In genomic region chr5:170484459-170484831, GRCh38 we compare ENCODE assay signal across 14 cellular contexts. TPM values are rescaled to one million over a fixed set of nuclear protein-coding genes. Genes with fewer than 3 reads are reported as not detected.
A peak's percentile ranks its signal among the peaks of the same experiment; 100 is the strongest.
DNase-seq lines count a peak whose midpoint lies in the region; ATAC-seq and TF ChIP-seq lines count a peak whose summit lies in the region.
"Had no signal": no experiment of that assay in that cellular context is flagged by ENCODE, and none has a peak within 500 bp of the region (broad histone marks: within the 10 kb centered on the region; RNA-seq: fewer than 3 reads in every experiment).

No MANE protein-coding gene starts in this region.

- no peak overlapping the region for H3K4me3 Mint-ChIP-seq in GM23338
- H3K4me3 Mint-ChIP-seq in chondrocyte (ENCODE audit: unreplicated experiment): no peak overlapping the region
- no peak overlapping the region for H3K4me3 Mint-ChIP-seq in type B pancreatic cell
- H3K4me3 Mint-ChIP-seq: CD8-positive, alpha-beta T cell had no signal

- H4K20me1 ChIP-seq in GM23338 (replicated peaks; ENCODE audit: insufficient read depth) (no peaks in the 10 kb centered on the region), Karpas-422 (ENCODE audit: insufficient read depth, low read depth, low read length) (no peaks in the 10 kb centered on the region)

- H3K27ac Mint-ChIP-seq in GM23338: no peak overlapping the region
- peak overlapping the region; percentile 6 for H3K27ac Mint-ChIP-seq in chondrocyte (ENCODE audit: unreplicated experiment)
- no peak overlapping the region for H3K27ac Mint-ChIP-seq in type B pancreatic cell
- H3K27ac Mint-ChIP-seq: CD8-positive, alpha-beta T cell had no signal

- H3K4me1 Mint-ChIP-seq in GM23338: peaks cover 10% of the 10 kb centered on the region
- peaks cover 37% of the 10 kb centered on the region for H3K4me1 Mint-ChIP-seq in chondrocyte (ENCODE audit: low read depth)
- peaks cover 11% of the 10 kb centered on the region for H3K4me1 Mint-ChIP-seq in type B pancreatic cell (ENCODE audit: unreplicated experiment)

- H3K4me3 ChIP-seq in GM23338: no peak overlapping the region
- no peak overlapping the region for H3K4me3 ChIP-seq in Karpas-422 (ENCODE audit: low read length)
- H3K4me3 ChIP-seq: A549 had no signal

- no peaks in the 10 kb centered on the region for H3K4me1 ChIP-seq in GM23338 (ENCODE audit: insufficient read depth)
- H3K4me1 ChIP-seq in Karpas-422 (ENCODE audit: low read length): peaks cover 77% of the 10 kb centered on the region
- H3K4me1 ChIP-seq: BE2C had no signal

- no peaks in the 10 kb centered on the region; the same call in 1 of the 2 replicates for H3K9me2 ChIP-seq in GM23338 (ENCODE audit: insufficient read depth)
- no peaks in the 10 kb centered on the region for H3K9me2 ChIP-seq in Karpas-422 (replicated peaks; ENCODE audit: insufficient read depth, low read length)

- ATAC-seq in GM23338 (no peak), HG02763 (IDR thresholded peaks at IDR 0.05; ENCODE audit: unreplicated experiment) (no peak)
- ATAC-seq: CD8-positive, alpha-beta T cell; HepG2 had no signal

- H3K27me3 ChIP-seq in GM23338 (ENCODE audit: insufficient read depth): no peaks in the 10 kb centered on the region
- no peaks in the 10 kb centered on the region; the same call in 1 of the 2 replicates for H3K27me3 ChIP-seq in Karpas-422 (ENCODE audit: low read length)
- H3K27me3 ChIP-seq: BE2C had no signal

- no peaks in the 10 kb centered on the region for H3K36me3 ChIP-seq in GM23338 (ENCODE audit: insufficient read depth)
- no peaks in the 10 kb centered on the region for H3K36me3 ChIP-seq in Karpas-422 (ENCODE audit: insufficient read depth, low read length)
- H3K36me3 ChIP-seq: BE2C had no signal

- H3K9ac ChIP-seq in Karpas-422 (ENCODE audit: low read length): peak overlapping the region; percentile 7; the same call in 1 of the 2 replicates

- no peaks in the 10 kb centered on the region for H3F3A ChIP-seq in GM23338 (replicated peaks; ENCODE audit: low read depth)

- H3K4me2 ChIP-seq in GM23338: no peak overlapping the region
- H3K4me2 ChIP-seq in Karpas-422 (ENCODE audit: low read depth, low read length, poor library complexity, severe bottlenecking): no peak overlapping the region
- H3K4me2 ChIP-seq: A549 had no signal

- DNase-seq in GM23338 (ENCODE audit: low spot score) (no peak), Karpas-422 (no peak), chondrocyte (ENCODE audit: low spot score) (no peak), type B pancreatic cell (ENCODE audit: extremely low spot score, unreplicated experiment) (peak; percentile 15), DMS53 (lab: John Stamatoyannopoulos, UW) (no peak), mucosa of gallbladder (ENCODE audit: low spot score) (no peak)
- DNase-seq: BE2C; CD8-positive, alpha-beta T cell; GF-D8 had no signal

- H3K36me3 Mint-ChIP-seq in GM23338 (ENCODE audit: low read depth) (no peaks in the 10 kb centered on the region), chondrocyte (ENCODE audit: low read depth) (no peaks in the 10 kb centered on the region), type B pancreatic cell (no peaks in the 10 kb centered on the region)
- H3K36me3 Mint-ChIP-seq: CD8-positive, alpha-beta T cell had no signal

- no peak for TF ChIP-seq CTCF in GM23338 (conservative IDR thresholded peaks at IDR 0.05; ENCODE audit: low read depth in 2 of 2)
- TF ChIP-seq CTCF in chondrocyte (IDR thresholded peaks at IDR 0.05): no peak
- TF ChIP-seq CTCF in type B pancreatic cell (conservative IDR thresholded peaks at IDR 0.05): no peak

- H3K9me3 Mint-ChIP-seq in GM23338 (no peaks in the 10 kb centered on the region; the same call in 2 of the 3 replicates), chondrocyte (ENCODE audit: low read depth) (no peaks in the 10 kb centered on the region), type B pancreatic cell (no peaks in the 10 kb centered on the region)
- H3K9me3 Mint-ChIP-seq: CD8-positive, alpha-beta T cell had no signal

- no peaks in the 10 kb centered on the region for H3K79me2 ChIP-seq in GM23338 (replicated peaks; ENCODE audit: insufficient read depth)
- H3K79me2 ChIP-seq in Karpas-422 (ENCODE audit: low read length): no peaks in the 10 kb centered on the region

- H3K27me3 Mint-ChIP-seq in GM23338 (ENCODE audit: insufficient read depth, low read depth, poor library complexity): peaks cover 8% of the 10 kb centered on the region
- no peaks in the 10 kb centered on the region for H3K27me3 Mint-ChIP-seq in chondrocyte (ENCODE audit: low read depth)
- peaks cover 11% of the 10 kb centered on the region for H3K27me3 Mint-ChIP-seq in type B pancreatic cell

- H3K9me3 ChIP-seq in Karpas-422 (ENCODE audit: low read length): no peaks in the 10 kb centered on the region
- H3K9me3 ChIP-seq: A549, BE2C had no signal

- no peak overlapping the region for H3K27ac ChIP-seq in GM23338 (ENCODE audit: low read depth)
- no peak overlapping the region for H3K27ac ChIP-seq in Karpas-422 (ENCODE audit: low read length)
- H3K27ac ChIP-seq: C4-2B had no signal

- peak overlapping the region; percentile 59 for H2AFZ ChIP-seq in GM23338
- H2AFZ ChIP-seq in Karpas-422 (ENCODE audit: low read length): 0 out of 2 replicates have a peak overlapping the region, but pooled peaks have one; percentile 25

TF ChIP-seq in GM23338, 12 proteins besides CTCF, POLR2A, EP300 and RAD21 (continues in another document):
- TF ChIP-seq POLR2AphosphoS5 (IDR thresholded peaks at IDR 0.05; ENCODE audit: low read depth) (no peak), ZNF331 (CRISPR knock-in tag; IDR thresholded peaks at IDR 0.05; ENCODE audit: low read depth) (no peak), ETS1 (IDR thresholded peaks at IDR 0.05) (no peak), EZH2 (IDR thresholded peaks at IDR 0.05; ENCODE audit: low read depth, unreplicated experiment) (no peak), EZH2phosphoT487 (IDR thresholded peaks at IDR 0.05; ENCODE audit: unreplicated experiment) (no peak), ZNF114 (CRISPR knock-in tag; IDR thresholded peaks at IDR 0.05) (no peak), NANOG (IDR thresholded peaks at IDR 0.05; ENCODE audit: borderline replicate concordance) (no peak), JUNB (IDR thresholded peaks at IDR 0.05; ENCODE audit: unreplicated experiment) (no peak), REST (IDR thresholded peaks at IDR 0.05; ENCODE audit: unreplicated experiment) (no peak)

RNA-seq across cellular contexts. Expression of gene KCNIP1, which starts 19.4 kb away (rescaled TPM):
- total RNA-seq in GM23338 (2014; rRNA removed; shearing (Covaris generic)): 0.31 and 3.0 TPM in 2 replicates
- polyA plus RNA-seq in GM23338 (2016; fragmentation: Nextera tagmentation; extraction: Ambion mirVana): 0.42 and 0.87 TPM in 2 replicates
- total RNA-seq in Karpas-422 (2014; rRNA removed; shearing (Covaris generic); ENCODE audit: low replicate concordance): 0.29 TPM in 1 of 2 replicates, not detected in the other
- total RNA-seq in chondrocyte: 7.7 to 12.0 TPM (median 8.7 TPM) in 3 replicates
- 1.2 and 5.3 TPM in 2 replicates for total RNA-seq in type B pancreatic cell (ENCODE audit: low replicate concordance)
- 1.5 TPM for total RNA-seq in mucosa of gallbladder
- total RNA-seq: CD8-positive, alpha-beta T cell; HepG2 had no signal
- polyA plus RNA-seq: A549, AG04450, HepG2 had no signal
